ENCODE assay signal across 8 cellular contexts in genomic region chr1:8816306-8816705, GRCh38. TPM values are rescaled to one million over a fixed set of nuclear protein-coding genes. Genes with fewer than 3 reads are reported as not detected.
DNase-seq lines count a peak whose midpoint lies in the region; ATAC-seq, FAIRE-seq and TF ChIP-seq lines count a peak whose summit lies in the region.

No MANE protein-coding gene starts in this region.

- DNase-seq in BE2C (no peak), HT-29 (ENCODE audit: low spot score) (peak; percentile 42), astrocyte of the spinal cord (ENCODE audit: low read depth, low spot score) (peak; percentile 53), HepG2 (ENCODE audit: low spot score) (no peak), tibial artery (no peak), NOMO-1 treated with dmso at 0.1 percent for 144 hours (lab: John Stamatoyannopoulos, UW; ENCODE audit: unreplicated experiment) (no peak)

- H3K27ac ChIP-seq in HepG2 (ENCODE audit: extremely low read length, insufficient read depth, low read length), result peak overlapping the region; percentile 88
- peak overlapping the region; percentile 94 to 96 for H3K27ac ChIP-seq in tibial artery

- intact Hi-C loops in HepG2 (cut with micrococcal nuclease; ENCODE audit: unreplicated experiment) (loop anchor here (5.0 kb wide), 2 partner anchors 41 to 74 kb away; no protein-coding TSS in a partner anchor), tibial artery (cut with DNase I; ENCODE audit: low total_unique reads) (no loop called here)

- TF ChIP-seq POLR2A in HepG2 (IDR thresholded peaks at IDR 0.05; ENCODE audit: insufficient read depth in 1 of 2, low read depth in 2 of 2, low read length in 2 of 2), result no peak

- POLR2A ChIA-PET in HepG2 (lab: Yijun Ruan, JAX), result interaction anchor here (1.4 to 3.5 kb wide), 5 partner anchors 32 to 76 kb away, joined by 3 to 18 read pairs (median 4); partner anchors contain the start of gene ENO1

- H3K9me3 ChIP-seq in BE2C (no peaks in the 10 kb centered on the region), HepG2 (ENCODE audit: low read length) (no peaks in the 10 kb centered on the region), tibial artery (no peaks in the 10 kb centered on the region)

- no peak for TF ChIP-seq EP300 in HepG2 (IDR thresholded peaks at IDR 0.05; ENCODE audit: low read depth in 2 of 2, low read length in 2 of 2)
- no peak for TF ChIP-seq EP300 in HepG2 (CRISPR knock-in tag; IDR thresholded peaks at IDR 0.05; ENCODE audit: borderline replicate concordance)

- H4K20me1 ChIP-seq in HepG2 (ENCODE audit: insufficient read depth, low read length), result peaks cover 25% of the 10 kb centered on the region

- peak overlapping the region; percentile 91 for H3K9ac ChIP-seq in HepG2 (ENCODE audit: insufficient read depth, low read depth, low read length)

- CTCF ChIA-PET in HepG2 (lab: Yijun Ruan, JAX; ENCODE audit: low intra/inter-chr PET ratio, low total read pairs), result no interaction called here

- H3K36me3 ChIP-seq in BE2C, result no peaks in the 10 kb centered on the region
- H3K36me3 ChIP-seq in HepG2 (replicated peaks in 1 of 2; ENCODE audit: control insufficient read depth in 1 of 2, insufficient read depth in 2 of 2, low read length in 2 of 2), result no peaks in the 10 kb centered on the region
- H3K36me3 ChIP-seq in tibial artery, result no peaks in the 10 kb centered on the region

- no peak overlapping the region for H2AFZ ChIP-seq in HepG2 (ENCODE audit: low read length)

- in situ Hi-C loops in astrocyte of the spinal cord (cut with HindIII; ENCODE audit: low sequenced_read_pairs), result no loop called here
- in situ Hi-C loops in HepG2 (cut with HindIII; ENCODE audit: extremely low pct_ligation_motif_present, low pct_unique_long_range_greater_than_20kb), result no loop called here

- TF ChIP-seq CTCF in BE2C (IDR thresholded peaks at IDR 0.05; ENCODE audit: low read depth, low read length), result no peak
- TF ChIP-seq CTCF in astrocyte of the spinal cord (IDR thresholded peaks at IDR 0.05; ENCODE audit: low read depth, low read length), result no peak
- TF ChIP-seq CTCF in HepG2 (CRISPR knock-in tag; IDR thresholded peaks at IDR 0.05), result no peak
- no peak for TF ChIP-seq CTCF in tibial artery (IDR thresholded peaks at IDR 0.05)

- H3K4me3 ChIP-seq in BE2C (ENCODE audit: low read depth, low read length) (peak overlapping the region; percentile 84), astrocyte of the spinal cord (ENCODE audit: low read depth, low read length) (peak overlapping the region; percentile 85), HepG2 (replicated peaks in 1 of 3; ENCODE audit: insufficient read depth in 1 of 3, low read depth in 2 of 3, low read length in 3 of 3) (peak overlapping the region; percentile 86 to 95 (median 91)), tibial artery (peak overlapping the region; percentile 72 to 94)

- no peak for TF ChIP-seq RAD21 in HepG2 (CRISPR knock-in tag; IDR thresholded peaks at IDR 0.05)

- no TSS peak for BruUV-seq in HepG2 (replicated peaks; lab: Mats Ljungman, UMichigan)

- whole genome bisulfite sequencing in HepG2 (ENCODE audit: low lambda C conversion rate), result 2% methylated on average over 2 of the region's 2 CpGs

- peak overlapping the region; percentile 84 for H3K4me2 ChIP-seq in HepG2 (ENCODE audit: low read depth, low read length)

- H3K4me1 ChIP-seq in BE2C, result no peaks in the 10 kb centered on the region
- H3K4me1 ChIP-seq in HepG2 (ENCODE audit: insufficient read depth, low read length), result peaks cover 51% of the 10 kb centered on the region
- H3K4me1 ChIP-seq in tibial artery, result peaks cover 0 to 29% (median 16%) of the 10 kb centered on the region in 4 donors

- peak; percentile 8 for FAIRE-seq in HepG2 (lab: Jason Lieb, UNC)

- no peaks in the 10 kb centered on the region for H3K27me3 ChIP-seq in BE2C
- H3K27me3 ChIP-seq in HepG2 (ENCODE audit: control insufficient read depth in 1 of 2, insufficient read depth in 2 of 2, low read length in 2 of 2), result no peaks in the 10 kb centered on the region; a peak in 1 of 5 replicates
- H3K27me3 ChIP-seq in tibial artery, result no peaks in the 10 kb centered on the region

- ATAC-seq in HepG2 (no peak), HG03342 (IDR thresholded peaks at IDR 0.05; ENCODE audit: unreplicated experiment) (no peak), HG02571 (IDR thresholded peaks at IDR 0.05; ENCODE audit: unreplicated experiment) (no peak)

- H3K79me2 ChIP-seq in HepG2 (ENCODE audit: insufficient read depth, low read length), result peaks cover 61% of the 10 kb centered on the region

TF ChIP-seq in HepG2, 621 proteins besides CTCF, POLR2A, EP300 and RAD21:
- no peak for TF ChIP-seq ZNF569 (CRISPR knock-in tag; IDR thresholded peaks at IDR 0.05; ENCODE audit: borderline replicate concordance)
- TF ChIP-seq ZNF263 (CRISPR knock-in tag; IDR thresholded peaks at IDR 0.05), result no peak
- no peak for TF ChIP-seq CERS6 (CRISPR knock-in tag; IDR thresholded peaks at IDR 0.05)
- TF ChIP-seq FOXP4 (CRISPR knock-in tag; IDR thresholded peaks at IDR 0.05), result no peak
- TF ChIP-seq SAP130 (CRISPR knock-in tag; IDR thresholded peaks at IDR 0.05; ENCODE audit: low read depth), result peak; percentile 40; the same call in 1 of the 2 replicates
- 0 out of 3 replicates have a peak, but pooled peaks have one; percentile 13 for TF ChIP-seq MXI1 (IDR thresholded peaks at IDR 0.05; ENCODE audit: borderline replicate concordance, low read depth, low read length)
- 0 out of 2 replicates have a peak, but pooled peaks have one; percentile 24 for TF ChIP-seq ZFP82 (CRISPR knock-in tag; IDR thresholded peaks at IDR 0.05; ENCODE audit: borderline replicate concordance)
- TF ChIP-seq ZNF629 (CRISPR knock-in tag; conservative IDR thresholded peaks at IDR 0.05), result no peak

RNA-seq across cellular contexts. Expression of gene RERE, which starts 1.1 kb away (rescaled TPM):
- polyA plus RNA-seq in BE2C (2012; ENCODE audit: insufficient read depth, insufficient read length, low read depth), result 44.0 TPM
- 35.5 and 37.1 TPM in 2 replicates for total RNA-seq in HT-29 (2014; rRNA removed; shearing (Covaris generic))
- 18.6 and 21.9 TPM in 2 replicates for total RNA-seq in HepG2 (2016; rRNA removed; fragmentation: Illumina TruSeq; extraction: Trizol)
- total RNA-seq in HepG2 (2016; cell fraction: cytosol; rRNA removed; fragmentation: Illumina TruSeq; extraction: Trizol; ENCODE audit: low read depth), result 254 and 312 TPM in 2 replicates
- total RNA-seq in HepG2 (2016; cell fraction: insoluble cytoplasmic fraction; rRNA removed; fragmentation: Illumina TruSeq; extraction: Trizol), result 13.9 and 17.5 TPM in 2 replicates
- 58.9 and 60.2 TPM in 2 replicates for total RNA-seq in HepG2 (2016; cell fraction: membrane; rRNA removed; fragmentation: Illumina TruSeq; extraction: Trizol)
- 39.1 and 43.0 TPM in 2 replicates for total RNA-seq in HepG2 (2016; cell fraction: nucleus; rRNA removed; fragmentation: Illumina TruSeq; extraction: Trizol)
- 15.9 and 18.3 TPM in 2 replicates for polyA plus RNA-seq in HepG2 (2011; rRNA removed)
- 7.2 and 7.4 TPM in 2 replicates for polyA plus RNA-seq in HepG2 (2011; cell fraction: cytosol; rRNA removed)
- 66.9 and 79.6 TPM in 2 replicates for polyA plus RNA-seq in HepG2 (2011; cell fraction: nucleus; rRNA removed)
- 42.4 and 45.9 TPM in 2 replicates for polyA plus RNA-seq in HepG2 (2012)
- polyA plus RNA-seq in HepG2 (2016; cell fraction: cytosol; fragmentation: Illumina TruSeq; extraction: Trizol; ENCODE audit: low read depth), result 1.7 and 2.2 TPM in 2 replicates
- polyA plus RNA-seq in HepG2 (2016; cell fraction: insoluble cytoplasmic fraction; fragmentation: Illumina TruSeq; extraction: Trizol; ENCODE audit: low read depth), result 11.9 and 19.5 TPM in 2 replicates
- 5.0 and 7.3 TPM in 2 replicates for polyA plus RNA-seq in HepG2 (2016; cell fraction: membrane; fragmentation: Illumina TruSeq; extraction: Trizol; ENCODE audit: low read depth)
- 58.3 and 59.3 TPM in 2 replicates for polyA plus RNA-seq in HepG2 (2016; cell fraction: nucleus; fragmentation: Illumina TruSeq; extraction: Trizol; ENCODE audit: insufficient read depth, low read depth)
- polyA minus RNA-seq in HepG2 (2011; rRNA and poly(A)+ RNA removed; ENCODE audit: low replicate concordance), result 39.2 and 98.5 TPM in 2 replicates
- 79.8 and 99.4 TPM in 2 replicates for polyA minus RNA-seq in HepG2 (2011; cell fraction: cytosol; rRNA and poly(A)+ RNA removed)
- 178 and 188 TPM in 2 replicates for polyA minus RNA-seq in HepG2 (2011; cell fraction: nucleus; rRNA and poly(A)+ RNA removed)

Comparison
In these comparisons a context has a peak if more than half of its experiments do, and no peak if none do; other contexts are left out.
1. DNase-seq: peak in HT-29 (single experiment) and astrocyte of the spinal cord (single experiment); none in BE2C (single experiment), HepG2 (single experiment), tibial artery (0 of 2) and NOMO-1 treated with dmso at 0.1 percent for 144 hours (single experiment).
2. Peak in every context shown above with its lines, with median percentiles within 50 percentile points of each other: H3K4me3 ChIP-seq.